1 cellular context compared by ENCODE assay signal in the genomic region with DNA sequence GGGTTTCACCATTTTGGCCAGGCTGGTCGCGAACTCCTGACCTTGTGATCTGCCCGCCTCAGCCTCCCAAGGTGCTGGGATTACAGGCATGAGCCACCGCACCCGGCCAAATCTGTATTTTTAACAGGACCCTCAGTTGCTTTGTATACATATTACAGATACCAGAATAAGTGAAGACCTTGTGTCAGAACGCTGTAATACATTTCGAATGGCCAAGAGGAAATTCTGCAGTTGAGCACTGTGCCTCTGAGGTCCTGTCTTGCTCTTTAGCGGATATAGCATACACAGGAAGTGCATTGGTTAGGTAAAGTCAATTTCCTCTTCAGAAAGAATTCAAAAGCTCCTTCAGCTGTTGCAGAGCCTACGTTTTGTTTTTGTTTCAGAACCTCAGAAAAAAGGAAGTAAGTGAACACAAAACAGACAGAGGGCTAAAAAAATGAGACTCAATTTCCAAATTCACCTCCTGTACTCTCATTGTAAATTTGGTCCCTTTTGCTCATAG.
A peak's percentile ranks its signal among the peaks of the same experiment; 100 is the strongest.
TF ChIP-seq lines count a peak whose summit lies in the region.

No MANE protein-coding gene starts in this region.

TF ChIP-seq in GM12878, 131 proteins besides CTCF, POLR2A, EP300 and RAD21 (continued from another document):
- TF ChIP-seq, protein P1, sequence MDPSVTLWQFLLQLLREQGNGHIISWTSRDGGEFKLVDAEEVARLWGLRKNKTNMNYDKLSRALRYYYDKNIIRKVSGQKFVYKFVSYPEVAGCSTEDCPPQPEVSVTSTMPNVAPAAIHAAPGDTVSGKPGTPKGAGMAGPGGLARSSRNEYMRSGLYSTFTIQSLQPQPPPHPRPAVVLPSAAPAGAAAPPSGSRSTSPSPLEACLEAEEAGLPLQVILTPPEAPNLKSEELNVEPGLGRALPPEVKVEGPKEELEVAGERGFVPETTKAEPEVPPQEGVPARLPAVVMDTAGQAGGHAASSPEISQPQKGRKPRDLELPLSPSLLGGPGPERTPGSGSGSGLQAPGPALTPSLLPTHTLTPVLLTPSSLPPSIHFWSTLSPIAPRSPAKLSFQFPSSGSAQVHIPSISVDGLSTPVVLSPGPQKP (IDR thresholded peaks at IDR 0.05; ENCODE audit: low read depth, low read length) = 0 out of 2 replicates have a peak, but pooled peaks have one; percentile 17
- TF ChIP-seq, protein P2, sequence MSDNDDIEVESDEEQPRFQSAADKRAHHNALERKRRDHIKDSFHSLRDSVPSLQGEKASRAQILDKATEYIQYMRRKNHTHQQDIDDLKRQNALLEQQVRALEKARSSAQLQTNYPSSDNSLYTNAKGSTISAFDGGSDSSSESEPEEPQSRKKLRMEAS (IDR thresholded peaks at IDR 0.05; ENCODE audit: low read depth, low read length) = no peak
